ENCODE assay signal across 20 cellular contexts in genomic region chr13:101059803-101060202, GRCh38.
"Had no signal": no experiment of that assay in that cellular context is flagged by ENCODE, and none has a peak within 500 bp of the region (broad histone marks: within the 10 kb centered on the region; RNA-seq: fewer than 3 reads in every experiment).

No MANE protein-coding gene starts in this region.

- H3K9me3 Mint-ChIP-seq: effector memory CD8-positive, alpha-beta T cell; naive thymus-derived CD4-positive, alpha-beta T cell; nephron; stimulated activated naive CD8-positive, alpha-beta T cell treated with anti-CD3 and anti-CD28 coated beads, Interleukin-15, Interleukin-2, amounts not matched to agents 100 ng/mL and 50 ng/mL, for 24 hours had no signal

- H3K36me3 ChIP-seq: neutrophil, pancreas, right lobe of liver, suprapubic skin, transverse colon, upper lobe of right lung, uterus had no signal

- H3K27ac ChIP-seq: neutrophil, pancreas, right lobe of liver, suprapubic skin, transverse colon, upper lobe of right lung, uterus had no signal

- H3K9me3 ChIP-seq: neutrophil, pancreas, right lobe of liver, suprapubic skin, transverse colon, upper lobe of right lung, uterus had no signal

- DNase-seq: cortex of kidney; effector memory CD8-positive, alpha-beta T cell; erythroblast; mesendoderm; midbrain; naive thymus-derived CD4-positive, alpha-beta T cell; pancreas; retina; right lobe of liver; small intestine; stimulated activated CD4-positive, alpha-beta T cell treated with anti-CD3 and anti-CD28 coated beads, Interleukin-15, amount 100 ng/mL, for 24 hours; stimulated activated CD4-positive, alpha-beta T cell treated with anti-CD3 and anti-CD28 coated beads, Interleukin-2, amount 100 ng/mL, for 48 hours; stimulated activated naive B cell treated with anti-CD40 and anti-IgM and Interleukin-4, amounts not matched to agents 10 μg/mL and 1 μg/mL and 100 μg/mL, for 72 hours; transverse colon; upper lobe of right lung; uterus had no signal

- H3K27me3 ChIP-seq: pancreas, right lobe of liver, suprapubic skin, transverse colon, upper lobe of right lung, uterus had no signal

- H3K4me3 ChIP-seq: pancreas, right lobe of liver, suprapubic skin, transverse colon, upper lobe of right lung, uterus had no signal

- H3K36me3 Mint-ChIP-seq: stimulated activated naive B cell treated with anti-CD40 and anti-IgM and Interleukin-4, amounts not matched to agents 10 μg/mL and 1 μg/mL and 100 μg/mL, for 72 hours had no signal

- H3K4me1 ChIP-seq: pancreas, right lobe of liver, suprapubic skin, transverse colon, upper lobe of right lung, uterus had no signal

- H3K27ac Mint-ChIP-seq: effector memory CD8-positive, alpha-beta T cell; naive thymus-derived CD4-positive, alpha-beta T cell; nephron; stimulated activated naive B cell treated with anti-CD40 and anti-IgM and Interleukin-4, amounts not matched to agents 10 μg/mL and 1 μg/mL and 100 μg/mL, for 72 hours; stimulated activated naive CD8-positive, alpha-beta T cell treated with anti-CD3 and anti-CD28 coated beads, Interleukin-15, Interleukin-2, amounts not matched to agents 100 ng/mL and 50 ng/mL, for 24 hours had no signal

- H3K4me3 Mint-ChIP-seq: effector memory CD8-positive, alpha-beta T cell; naive thymus-derived CD4-positive, alpha-beta T cell; nephron; stimulated activated naive B cell treated with anti-CD40 and anti-IgM and Interleukin-4, amounts not matched to agents 10 μg/mL and 1 μg/mL and 100 μg/mL, for 72 hours; stimulated activated naive CD8-positive, alpha-beta T cell treated with anti-CD3 and anti-CD28 coated beads, Interleukin-15, Interleukin-2, amounts not matched to agents 100 ng/mL and 50 ng/mL, for 24 hours had no signal
